In genomic region chr4:67480810-67481209, GRCh38 we compare ENCODE assay signal across 37 cellular contexts.
"Had no signal": no experiment of that assay in that cellular context is flagged by ENCODE, and none has a peak within 500 bp of the region (broad histone marks: within the 10 kb centered on the region; RNA-seq: fewer than 3 reads in every experiment).

No MANE protein-coding gene starts in this region.

- H3K9me3 ChIP-seq: adrenal gland, body of pancreas had no signal

- H3K27ac Mint-ChIP-seq: activated CD4-positive, alpha-beta memory T cell treated with anti-CD3 and anti-CD28 coated beads for 36 hours; activated CD4-positive, alpha-beta T cell treated with anti-CD3 and anti-CD28 coated beads, Interleukin-2, amount 10 ng/mL, durations not matched to agents 24 days and 14 days; activated CD8-positive, alpha-beta memory T cell treated with anti-CD3 and anti-CD28 coated beads, Interleukin-2, amount 10 ng/mL, durations not matched to agents 7 days and 5 days; activated CD8-positive, alpha-beta T cell treated with anti-CD3 and anti-CD28 coated beads, Interleukin-2, amount 10 ng/mL, durations not matched to agents 7 days and 5 days; activated naive CD4-positive, alpha-beta T cell treated with anti-CD3 and anti-CD28 coated beads for 36 hours; activated naive CD4-positive, alpha-beta T cell treated with anti-CD3 and anti-CD28 coated beads, Interleukin-2, amount 50 U/mL, for 24 hours; activated naive CD8-positive, alpha-beta T cell treated with anti-CD3 and anti-CD28 coated beads for 36 hours; activated naive CD8-positive, alpha-beta T cell treated with anti-CD3 and anti-CD28 coated beads, Interleukin-2, amount 50 U/mL, for 24 hours; activated T-helper 1 cell treated with anti-CD3 and anti-CD28 coated beads, Interleukin-12 subunit alpha, Interleukin-12 subunit beta, Interleukin-2, Interleukin-4 antibody, amounts not matched to agents 30 ng/mL and 10 ng/mL and 1 ng/mL, durations not matched to agents 14 hours and 24 hours and 36 hours; activated T-helper 2 cell treated with anti-CD3 and anti-CD28 coated beads, Interferon-gamma antibody, Interleukin-2, Interleukin-4, amounts not matched to agents 10 μg/mL and 5 μg/mL and 100 μg/mL, durations not matched to agents 14 hours and 24 hours and 36 hours; effector memory CD8-positive, alpha-beta T cell; T-helper 2 cell treated with Interferon-gamma antibody and Interleukin-4, amounts not matched to agents 5 μg/mL and 100 μg/mL, for 36 hours had no signal

- H3K27me3 ChIP-seq: adrenal gland, body of pancreas had no signal

- FAIRE-seq: colon, endometrium, endothelial cell of umbilical vein, frontal cortex had no signal

- H3K4me1 ChIP-seq: adrenal gland, body of pancreas had no signal

- H3K4me3 Mint-ChIP-seq: activated CD4-positive, alpha-beta memory T cell treated with anti-CD3 and anti-CD28 coated beads for 36 hours; activated CD4-positive, alpha-beta T cell treated with anti-CD3 and anti-CD28 coated beads for 36 hours; activated CD4-positive, alpha-beta T cell treated with anti-CD3 and anti-CD28 coated beads, Interleukin-2, amount 10 ng/mL, durations not matched to agents 24 days and 14 days; activated CD8-positive, alpha-beta memory T cell treated with anti-CD3 and anti-CD28 coated beads, Interleukin-2, amount 10 ng/mL, durations not matched to agents 7 days and 5 days; activated CD8-positive, alpha-beta T cell treated with anti-CD3 and anti-CD28 coated beads, Interleukin-2, amount 10 ng/mL, durations not matched to agents 7 days and 5 days; activated naive CD4-positive, alpha-beta T cell treated with anti-CD3 and anti-CD28 coated beads for 36 hours; activated naive CD4-positive, alpha-beta T cell treated with anti-CD3 and anti-CD28 coated beads, Interleukin-2, amount 50 U/mL, for 24 hours; activated naive CD8-positive, alpha-beta T cell treated with anti-CD3 and anti-CD28 coated beads for 36 hours; activated naive CD8-positive, alpha-beta T cell treated with anti-CD3 and anti-CD28 coated beads, Interleukin-2, amount 50 U/mL, for 24 hours; activated T-helper 1 cell treated with anti-CD3 and anti-CD28 coated beads, Interleukin-12 subunit alpha, Interleukin-12 subunit beta, Interleukin-2, Interleukin-4 antibody, amounts not matched to agents 30 ng/mL and 10 ng/mL and 1 ng/mL, durations not matched to agents 14 hours and 24 hours and 36 hours; effector memory CD8-positive, alpha-beta T cell; T-helper 17 cell; T-helper 2 cell treated with Interferon-gamma antibody and Interleukin-4, amounts not matched to agents 5 μg/mL and 100 μg/mL, for 36 hours had no signal

- H3K4me3 ChIP-seq: adrenal gland, body of pancreas had no signal

- H3K27me3 Mint-ChIP-seq: activated CD4-positive, alpha-beta memory T cell treated with anti-CD3 and anti-CD28 coated beads for 36 hours; activated CD4-positive, alpha-beta T cell treated with anti-CD3 and anti-CD28 coated beads for 36 hours; activated CD4-positive, alpha-beta T cell treated with anti-CD3 and anti-CD28 coated beads, Interleukin-2, amount 10 ng/mL, durations not matched to agents 24 days and 14 days; activated CD8-positive, alpha-beta memory T cell treated with anti-CD3 and anti-CD28 coated beads, Interleukin-2, amount 10 ng/mL, durations not matched to agents 7 days and 5 days; activated naive CD4-positive, alpha-beta T cell treated with anti-CD3 and anti-CD28 coated beads, Interleukin-2, amount 50 U/mL, for 24 hours; activated naive CD8-positive, alpha-beta T cell treated with anti-CD3 and anti-CD28 coated beads for 36 hours; activated naive CD8-positive, alpha-beta T cell treated with anti-CD3 and anti-CD28 coated beads, Interleukin-2, amount 50 U/mL, for 24 hours; effector memory CD8-positive, alpha-beta T cell; T-helper 17 cell had no signal

- ATAC-seq: activated CD4-positive, alpha-beta T cell treated with anti-CD3 and anti-CD28 coated beads for 36 hours; activated CD8-positive, alpha-beta memory T cell treated with anti-CD3 and anti-CD28 coated beads, Interleukin-2, amount 10 ng/mL, durations not matched to agents 7 days and 5 days; activated CD8-positive, alpha-beta T cell treated with anti-CD3 and anti-CD28 coated beads, Interleukin-2, amount 10 ng/mL, durations not matched to agents 7 days and 5 days; activated naive CD8-positive, alpha-beta T cell treated with anti-CD3 and anti-CD28 coated beads, Interleukin-2, amount 50 U/mL, for 24 hours; body of pancreas; effector memory CD8-positive, alpha-beta T cell; T-helper 17 cell had no signal

- H3K27ac ChIP-seq: adrenal gland, body of pancreas, epithelial cell of prostate had no signal

- DNase-seq: activated CD4-positive, alpha-beta memory T cell treated with anti-CD3 and anti-CD28 coated beads for 36 hours; activated CD4-positive, alpha-beta T cell treated with anti-CD3 and anti-CD28 coated beads for 36 hours; activated CD4-positive, alpha-beta T cell treated with anti-CD3 and anti-CD28 coated beads, Interleukin-2, amount 10 ng/mL, durations not matched to agents 24 days and 14 days; activated CD4-positive, CD25-positive, alpha-beta regulatory T cell; activated CD4-positive, CD25-positive, alpha-beta regulatory T cell treated with anti-CD3 and anti-CD28 coated beads, Interleukin-2, amount 50 U/mL, for 72 hours; activated CD8-positive, alpha-beta memory T cell treated with anti-CD3 and anti-CD28 coated beads, Interleukin-2, amount 10 ng/mL, durations not matched to agents 7 days and 5 days; activated CD8-positive, alpha-beta memory T cell treated with anti-CD3 and anti-CD28 coated beads, Interleukin-2, amount 50 U/mL, for 4 hours; activated CD8-positive, alpha-beta T cell treated with anti-CD3 and anti-CD28 coated beads, Interleukin-2, amount 10 ng/mL, durations not matched to agents 7 days and 5 days; activated effector memory CD4-positive, alpha-beta T cell treated with anti-CD3 and anti-CD28 coated beads, Interleukin-2, amount 50 U/mL, for 16 hours; activated naive CD4-positive, alpha-beta T cell treated with anti-CD3 and anti-CD28 coated beads for 36 hours; activated naive CD8-positive, alpha-beta T cell treated with anti-CD3 and anti-CD28 coated beads for 36 hours; activated naive CD8-positive, alpha-beta T cell treated with anti-CD3 and anti-CD28 coated beads, Interleukin-2, amount 50 U/mL, for 24 hours; activated T-cell treated with anti-CD3 and anti-CD28 coated beads, Interleukin-2, amount 50 U/mL, for 1 hour; activated T-cell treated with anti-CD3 and anti-CD28 coated beads, Interleukin-2, amount 50 U/mL, for 48 hours; adrenal gland; amygdala; aorta; body of pancreas; caudate nucleus; cortex of kidney; dermis blood vessel endothelial cell; effector CD4-positive, alpha-beta T cell; effector memory CD8-positive, alpha-beta T cell; foreskin fibroblast; head of caudate nucleus; hippocampal formation; T-helper 17 cell; T1000 had no signal
